Comparison of ENCODE assay signal across 14 cellular contexts in the genomic region with DNA sequence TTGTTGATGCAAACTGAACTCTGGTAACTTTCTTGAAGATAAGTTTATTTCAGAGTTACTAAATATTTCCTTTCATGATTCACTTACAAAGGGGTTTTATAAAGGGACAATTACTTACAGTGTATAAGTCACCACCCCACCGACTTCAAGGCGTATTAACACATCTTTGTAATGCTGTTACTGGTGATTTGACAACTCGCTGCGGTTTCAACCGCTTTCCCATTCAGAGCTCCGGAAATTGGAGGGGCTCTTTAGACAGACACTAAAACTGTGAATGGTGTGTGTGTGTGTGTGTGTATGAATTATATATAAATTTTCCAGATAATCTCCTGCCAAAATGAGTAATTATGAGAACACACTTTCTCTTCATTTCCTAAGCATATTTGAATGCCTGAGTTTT. TPM values are rescaled to one million over a fixed set of nuclear protein-coding genes. Genes with fewer than 3 reads are reported as not detected.
DNase-seq lines count a peak whose midpoint lies in the region; ATAC-seq and TF ChIP-seq lines count a peak whose summit lies in the region.
"Had no signal": no experiment of that assay in that cellular context is flagged by ENCODE, and none has a peak within 500 bp of the region (broad histone marks: within the 10 kb centered on the region; RNA-seq: fewer than 3 reads in every experiment).

No MANE protein-coding gene starts in this region.

- DNase-seq in NCI-H82 (lab: John Stamatoyannopoulos, UW) (peak; percentile 10), NCI-H82 treated with DMSO at 0.1 percent for 48 hours (lab: John Stamatoyannopoulos, UW; ENCODE audit: unreplicated experiment) (no peak), NOMO-1 (lab: John Stamatoyannopoulos, UW; ENCODE audit: unreplicated experiment in 2 of 2) (peak; percentile 84 to 85), SKM-1 treated with dmso at 0.1 percent for 144 hours (lab: John Stamatoyannopoulos, UW; ENCODE audit: unreplicated experiment) (no peak)
- peak; percentile 31 for DNase-seq in activated naive CD8-positive, alpha-beta T cell treated with anti-CD3 and anti-CD28 coated beads, Interleukin-2, amount 50 U/mL, for 24 hours
- DNase-seq in stimulated activated CD4-positive, alpha-beta T cell treated with anti-CD3 and anti-CD28 coated beads, Interleukin-2, amount 100 ng/mL, for 48 hours: peak; percentile 23 to 25
- DNase-seq: erythroblast, left ventricle myocardium superior, NCI-H2029, SHP77 treated with DMSO at 0.1 percent for 48 hours had no signal

- no peak overlapping the region for H3K4me3 ChIP-seq in gastroesophageal sphincter
- H3K4me3 ChIP-seq: thoracic aorta had no signal

- no peak for TF ChIP-seq EP300 in gastroesophageal sphincter (IDR thresholded peaks at IDR 0.05)

- H3K27ac ChIP-seq in gastroesophageal sphincter: no peak overlapping the region
- H3K27ac ChIP-seq: 22Rv1, thoracic aorta had no signal

- no peaks in the 10 kb centered on the region for H3K36me3 Mint-ChIP-seq in activated naive CD8-positive, alpha-beta T cell treated with anti-CD3 and anti-CD28 coated beads, Interleukin-2, amount 50 U/mL, for 24 hours (ENCODE audit: low read depth)

- H3K36me3 ChIP-seq in gastroesophageal sphincter: no peaks in the 10 kb centered on the region
- H3K36me3 ChIP-seq: thoracic aorta had no signal

- no peaks in the 10 kb centered on the region for H3K9me3 Mint-ChIP-seq in activated naive CD8-positive, alpha-beta T cell treated with anti-CD3 and anti-CD28 coated beads, Interleukin-2, amount 50 U/mL, for 24 hours

- no peak overlapping the region for H3K4me3 Mint-ChIP-seq in activated naive CD8-positive, alpha-beta T cell treated with anti-CD3 and anti-CD28 coated beads, Interleukin-2, amount 50 U/mL, for 24 hours

- no peaks in the 10 kb centered on the region for H3K27me3 Mint-ChIP-seq in activated naive CD8-positive, alpha-beta T cell treated with anti-CD3 and anti-CD28 coated beads, Interleukin-2, amount 50 U/mL, for 24 hours

- peak overlapping the region; percentile 80 for H3K27ac Mint-ChIP-seq in activated naive CD8-positive, alpha-beta T cell treated with anti-CD3 and anti-CD28 coated beads, Interleukin-2, amount 50 U/mL, for 24 hours

- no peaks in the 10 kb centered on the region for H3K9me3 ChIP-seq in gastroesophageal sphincter
- H3K9me3 ChIP-seq: thoracic aorta had no signal

- no peak for TF ChIP-seq CTCF in gastroesophageal sphincter (IDR thresholded peaks at IDR 0.05)

- ATAC-seq in activated naive CD8-positive, alpha-beta T cell treated with anti-CD3 and anti-CD28 coated beads, Interleukin-2, amount 50 U/mL, for 24 hours: peak; percentile 96
- ATAC-seq in gastroesophageal sphincter: no peak
- ATAC-seq in GM19455 (IDR thresholded peaks at IDR 0.05; ENCODE audit: unreplicated experiment): no peak
- ATAC-seq: left ventricle myocardium superior had no signal

- H3K4me1 ChIP-seq in gastroesophageal sphincter: no peaks in the 10 kb centered on the region

- peaks cover 19% of the 10 kb centered on the region for H3K4me1 Mint-ChIP-seq in activated naive CD8-positive, alpha-beta T cell treated with anti-CD3 and anti-CD28 coated beads, Interleukin-2, amount 50 U/mL, for 24 hours

- peaks cover 8% of the 10 kb centered on the region for H3K27me3 ChIP-seq in gastroesophageal sphincter

- WGBS in gastroesophageal sphincter (ENCODE audit: low coverage in 1 of 2), 2 donors: 45 to 50% methylated on average over 6 of the region's 6 CpGs

- no peak for TF ChIP-seq POLR2A in gastroesophageal sphincter (IDR thresholded peaks at IDR 0.05)

RNA-seq across cellular contexts. Expression of a gene that starts 4.9 kb away (rescaled TPM):
- total RNA-seq in gastroesophageal sphincter: not detected
- total RNA-seq: left ventricle myocardium superior, thoracic aorta had no signal

RNA-seq across cellular contexts. Expression of a gene that starts 13.6 kb away (rescaled TPM):
- total RNA-seq in gastroesophageal sphincter: not detected
- total RNA-seq: left ventricle myocardium superior, thoracic aorta had no signal

RNA-seq across cellular contexts. Expression of a gene that starts 49.1 kb away (rescaled TPM):
- total RNA-seq in gastroesophageal sphincter: 100 to 1,000 TPM; 106 to 140 (median 118) TPM

Comparison
In these comparisons a context has a peak if more than half of its experiments do, and no peak if none do; other contexts are left out.
1. DNase-seq: peak in NCI-H82 (single experiment), NOMO-1 (2 of 2), activated naive CD8-positive, alpha-beta T cell treated with anti-CD3 and anti-CD28 coated beads, Interleukin-2, amount 50 U/mL, for 24 hours (single experiment) and stimulated activated CD4-positive, alpha-beta T cell treated with anti-CD3 and anti-CD28 coated beads, Interleukin-2, amount 100 ng/mL, for 48 hours (2 of 2); none in NCI-H82 treated with DMSO at 0.1 percent for 48 hours (single experiment) and SKM-1 treated with dmso at 0.1 percent for 144 hours (single experiment).